ENCODE assay signal across 8 cellular contexts in genomic region chr6:49550413-49551125, GRCh38. TPM values are rescaled to one million over a fixed set of nuclear protein-coding genes. Genes with fewer than 3 reads are reported as not detected.
A peak's percentile ranks its signal among the peaks of the same experiment; 100 is the strongest.
DNase-seq lines count a peak whose midpoint lies in the region; ATAC-seq, FAIRE-seq and TF ChIP-seq lines count a peak whose summit lies in the region.

TSS of gene C6orf141 (plus strand) at chr6:49550668. CDS start at chr6:49550793, 125 bp downstream.

- H3K4me1 ChIP-seq in astrocyte (ENCODE audit: insufficient read depth, low read length): peaks cover 11% of the 10 kb centered on the region

- ATAC-seq in HG02938 (IDR thresholded peaks at IDR 0.05; ENCODE audit: unreplicated experiment): peak; percentile 69

- H3K36me3 Mint-ChIP-seq in astrocyte (ENCODE audit: low read depth, unreplicated experiment): no peaks in the 10 kb centered on the region

- peaks cover 11% of the 10 kb centered on the region for H3K27me3 Mint-ChIP-seq in astrocyte (ENCODE audit: low read depth, unreplicated experiment)

- peak within 1 kb of the TSS; percentile 95 for H2AFZ ChIP-seq in astrocyte (ENCODE audit: low read depth, low read length)

- peak within 1 kb of the TSS; percentile 42 for H3K27ac ChIP-seq in astrocyte (ENCODE audit: low read depth, low read length)

- H3K27ac Mint-ChIP-seq in astrocyte (ENCODE audit: unreplicated experiment): no peak within 1 kb of the TSS

- no peaks in the 10 kb centered on the region for H4K20me1 ChIP-seq in astrocyte (ENCODE audit: insufficient read depth, low read length)

- TF ChIP-seq CTCF in astrocyte (IDR thresholded peaks at IDR 0.05; ENCODE audit: insufficient read depth, low read depth, low read length): no peak

- peak within 1 kb of the TSS; percentile 87 for H3K4me3 Mint-ChIP-seq in astrocyte (ENCODE audit: unreplicated experiment)

- DNase-seq in stimulated activated CD4-positive, alpha-beta T cell treated with anti-CD3 and anti-CD28 coated beads, Interleukin-15, amount 100 ng/mL, for 24 hours: peak; percentile 53
- DNase-seq in stimulated activated CD4-positive, alpha-beta T cell treated with anti-CD3 and anti-CD28 coated beads, Interleukin-12 subunit alpha, Interleukin-12 subunit beta, amount 100 ng/mL, for 4 hours: no peak
- DNase-seq in NCI-H510A treated with DMSO at 0.1 percent for 48 hours (lab: John Stamatoyannopoulos, UW) (peak; percentile 92), astrocyte (ENCODE audit: low read depth) (peak; percentile 46), iPS-NIHi7 (ENCODE audit: extremely low spot score) (peak; percentile 75), NK-92 (lab: John Stamatoyannopoulos, UW; ENCODE audit: unreplicated experiment) (no peak)
- DNase-seq in stimulated activated CD4-positive, alpha-beta T cell treated with anti-CD3 and anti-CD28 coated beads, Interleukin-2, amount 100 ng/mL, for 24 hours: peak; percentile 19 to 48

- H3K36me3 ChIP-seq in astrocyte (ENCODE audit: insufficient read depth, low read length): no peaks in the 10 kb centered on the region

- peak within 1 kb of the TSS; percentile 95 for H3K4me2 ChIP-seq in astrocyte (ENCODE audit: low read length)

- H3K9me3 ChIP-seq in astrocyte (ENCODE audit: insufficient read depth, low read depth, low read length): no peaks in the 10 kb centered on the region

- H3K4me3 ChIP-seq in astrocyte (ENCODE audit: insufficient read depth, low read depth, low read length): peak within 1 kb of the TSS; percentile 72

- H3K79me2 ChIP-seq in astrocyte (ENCODE audit: insufficient read depth, low read length): peaks cover 32% of the 10 kb centered on the region

- no peaks in the 10 kb centered on the region for H3K27me3 ChIP-seq in astrocyte (ENCODE audit: insufficient read depth, low read length)

- H3K9me3 Mint-ChIP-seq in astrocyte (ENCODE audit: unreplicated experiment): no peaks in the 10 kb centered on the region

- no peak for FAIRE-seq in astrocyte (lab: Jason Lieb, UNC)

- peak within 1 kb of the TSS; percentile 86 for H3K9ac ChIP-seq in astrocyte (ENCODE audit: low read length)

- peaks cover 6% of the 10 kb centered on the region for H3K4me1 Mint-ChIP-seq in astrocyte (ENCODE audit: low read depth, unreplicated experiment)

RNA-seq across cellular contexts. Expression of gene C6orf141, which starts in this region (rescaled TPM):
- 0.55 and 4.6 TPM in 2 replicates for total RNA-seq in astrocyte

Comparison
In these comparisons a context has a peak if more than half of its experiments do, and no peak if none do; other contexts are left out.
1. DNase-seq: peak in stimulated activated CD4-positive, alpha-beta T cell treated with anti-CD3 and anti-CD28 coated beads, Interleukin-15, amount 100 ng/mL, for 24 hours (single experiment), NCI-H510A treated with DMSO at 0.1 percent for 48 hours (single experiment), astrocyte (single experiment), iPS-NIHi7 (single experiment) and stimulated activated CD4-positive, alpha-beta T cell treated with anti-CD3 and anti-CD28 coated beads, Interleukin-2, amount 100 ng/mL, for 24 hours (2 of 2); none in stimulated activated CD4-positive, alpha-beta T cell treated with anti-CD3 and anti-CD28 coated beads, Interleukin-12 subunit alpha, Interleukin-12 subunit beta, amount 100 ng/mL, for 4 hours (single experiment) and NK-92 (single experiment).